Comparison of ENCODE assay signal across 15 cellular contexts in genomic region chr16:16027728-16028310, GRCh38.
DNase-seq lines count a peak whose midpoint lies in the region; ATAC-seq and TF ChIP-seq lines count a peak whose summit lies in the region.
"Had no signal": no experiment of that assay in that cellular context is flagged by ENCODE, and none has a peak within 500 bp of the region (broad histone marks: within the 10 kb centered on the region; RNA-seq: fewer than 3 reads in every experiment).

No MANE protein-coding gene starts in this region.

- peak overlapping the region; percentile 12 to 91 (median 64) for H3K27ac ChIP-seq in sigmoid colon
- H3K27ac ChIP-seq: pancreas had no signal

- no peaks in the 10 kb centered on the region for H3K27me3 ChIP-seq in sigmoid colon
- H3K27me3 ChIP-seq: pancreas had no signal

- H3K4me3 ChIP-seq in sigmoid colon: no peak overlapping the region
- H3K4me3 ChIP-seq: pancreas had no signal

- peaks cover 0 to 8% (median 2%) of the 10 kb centered on the region in 4 donors for H3K36me3 ChIP-seq in sigmoid colon
- H3K36me3 ChIP-seq: pancreas had no signal

- H3K4me1 Mint-ChIP-seq in T-helper 17 cell: peaks cover 36% of the 10 kb centered on the region

- DNase-seq in NCI-H748 (lab: John Stamatoyannopoulos, UW; ENCODE audit: unreplicated experiment) (peak; percentile 6), NCI-H748 treated with DMSO at 0.1 percent for 48 hours (lab: John Stamatoyannopoulos, UW) (no peak), T-helper 17 cell (no peak), kidney tubule cell (ENCODE audit: low spot score) (peak; percentile 10), sigmoid colon (no peak), NCI-H510A (lab: John Stamatoyannopoulos, UW) (no peak), NCI-H524 (lab: John Stamatoyannopoulos, UW) (no peak)
- DNase-seq: 8988T; activated effector memory CD4-positive, alpha-beta T cell treated with Interleukin-2 at 50 U/mL for 16 hours; DND-41; Kasumi-1; NCI-H2171 treated with DMSO at 0.1 percent for 48 hours; pancreas; SIG-M5 had no signal

- no peaks in the 10 kb centered on the region for H3K36me3 Mint-ChIP-seq in T-helper 17 cell (ENCODE audit: low read depth)

- no peak for TF ChIP-seq EP300 in sigmoid colon (IDR thresholded peaks at IDR 0.05)

- H3K4me3 Mint-ChIP-seq in T-helper 17 cell: no peak overlapping the region

- TF ChIP-seq CTCF in sigmoid colon (IDR thresholded peaks at IDR 0.05): no peak

- no peak for TF ChIP-seq POLR2A in sigmoid colon (IDR thresholded peaks at IDR 0.05)

- intact Hi-C loops in sigmoid colon (cut with DNase I): no loop called here

- peak overlapping the region; percentile 98 for H3K27ac Mint-ChIP-seq in T-helper 17 cell

- H3K27me3 Mint-ChIP-seq in T-helper 17 cell: no peaks in the 10 kb centered on the region

- H3K4me1 ChIP-seq in sigmoid colon: peaks cover under 1 to 47% (median 33%) of the 10 kb centered on the region in 4 donors

- H3K9me3 ChIP-seq in T-helper 17 cell (ENCODE audit: control insufficient read depth, low read length, poor library complexity, severe bottlenecking): no peaks in the 10 kb centered on the region
- H3K9me3 ChIP-seq in sigmoid colon: no peaks in the 10 kb centered on the region
- H3K9me3 ChIP-seq: pancreas had no signal

- WGBS in sigmoid colon, 2 donors: 38 to 66% methylated on average over 11 of the region's 11 CpGs

- ATAC-seq in T-helper 17 cell: no peak
- ATAC-seq in GM21576 (IDR thresholded peaks at IDR 0.05; ENCODE audit: unreplicated experiment): no peak

Comparison
In these comparisons a context has a peak if more than half of its experiments do, and no peak if none do; other contexts are left out.
1. DNase-seq: peak in NCI-H748 (single experiment) and kidney tubule cell (single experiment); none in NCI-H748 treated with DMSO at 0.1 percent for 48 hours (single experiment), T-helper 17 cell (0 of 3), sigmoid colon (single experiment), NCI-H510A (single experiment) and NCI-H524 (0 of 2).